37 cellular contexts compared by ENCODE assay signal in genomic region chr7:132189881-132190280, GRCh38.
"Had no signal": no experiment of that assay in that cellular context is flagged by ENCODE, and none has a peak within 500 bp of the region (broad histone marks: within the 10 kb centered on the region; RNA-seq: fewer than 3 reads in every experiment).

No MANE protein-coding gene starts in this region.

- H3K4me3 Mint-ChIP-seq: activated B cell treated with CpG ODN at 0.5 μM for 24 hours; activated CD4-positive, alpha-beta memory T cell treated with anti-CD3 and anti-CD28 coated beads for 36 hours; activated CD4-positive, alpha-beta T cell treated with anti-CD3 and anti-CD28 coated beads, Interleukin-2, amount 10 ng/mL, durations not matched to agents 24 days and 14 days; activated CD8-positive, alpha-beta T cell treated with anti-CD3 and anti-CD28 coated beads for 36 hours; activated naive CD4-positive, alpha-beta T cell treated with anti-CD3 and anti-CD28 coated beads for 36 hours; activated naive CD8-positive, alpha-beta T cell treated with anti-CD3 and anti-CD28 coated beads for 36 hours; activated T-cell treated with anti-CD3 and anti-CD28 coated beads, Interleukin-2, amount 50 U/mL, for 4 hours; activated T-cell treated with anti-CD3 and anti-CD28 coated beads, Interleukin-2, amount 50 U/mL, for 72 hours; activated T-helper 1 cell treated with anti-CD3 and anti-CD28 coated beads, Interleukin-12 subunit alpha, Interleukin-12 subunit beta, Interleukin-2, Interleukin-4 antibody, amounts not matched to agents 30 ng/mL and 10 ng/mL and 1 ng/mL, durations not matched to agents 14 hours and 24 hours and 36 hours; activated T-helper 17 cell treated with anti-CD3 and anti-CD28 coated beads, Interleukin-2, amount 50 U/mL, for 72 hours; central memory CD8-positive, alpha-beta T cell; T-helper 1 cell treated with Interleukin-12 subunit alpha and Interleukin-12 subunit beta and Interleukin-4 antibody, amounts not matched to agents 30 μg/mL and 1 μg/mL, for 36 hours; T-helper 2 cell treated with Interferon-gamma antibody and Interleukin-4, amounts not matched to agents 5 μg/mL and 100 μg/mL, for 36 hours had no signal

- H3K27ac ChIP-seq: adrenal gland, body of pancreas, brain microvascular endothelial cell, breast epithelium, cardiac muscle cell, VCaP had no signal

- H3K36me3 Mint-ChIP-seq: activated CD4-positive, alpha-beta memory T cell treated with anti-CD3 and anti-CD28 coated beads for 36 hours; activated naive CD8-positive, alpha-beta T cell treated with anti-CD3 and anti-CD28 coated beads for 36 hours had no signal

- FAIRE-seq: astrocyte, TTC549 had no signal

- H3K27ac Mint-ChIP-seq: activated B cell treated with CpG ODN at 0.5 μM for 24 hours; activated CD4-positive, alpha-beta memory T cell treated with anti-CD3 and anti-CD28 coated beads for 36 hours; activated CD4-positive, alpha-beta T cell treated with anti-CD3 and anti-CD28 coated beads, Interleukin-2, amount 10 ng/mL, durations not matched to agents 24 days and 14 days; activated CD8-positive, alpha-beta T cell treated with anti-CD3 and anti-CD28 coated beads for 36 hours; activated naive CD4-positive, alpha-beta T cell treated with anti-CD3 and anti-CD28 coated beads for 36 hours; activated naive CD4-positive, alpha-beta T cell treated with anti-CD3 and anti-CD28 coated beads, Interleukin-2, amount 50 U/mL, for 72 hours; activated naive CD8-positive, alpha-beta T cell treated with anti-CD3 and anti-CD28 coated beads for 36 hours; activated T-cell treated with anti-CD3 and anti-CD28 coated beads, Interleukin-2, amount 50 U/mL, for 72 hours; activated T-helper 1 cell treated with anti-CD3 and anti-CD28 coated beads, Interleukin-12 subunit alpha, Interleukin-12 subunit beta, Interleukin-2, Interleukin-4 antibody, amounts not matched to agents 30 ng/mL and 10 ng/mL and 1 ng/mL, durations not matched to agents 14 hours and 24 hours and 36 hours; activated T-helper 17 cell treated with anti-CD3 and anti-CD28 coated beads, Interleukin-2, amount 50 U/mL, for 72 hours; T-helper 1 cell treated with Interleukin-12 subunit alpha and Interleukin-12 subunit beta and Interleukin-4 antibody, amounts not matched to agents 30 μg/mL and 1 μg/mL, for 36 hours; T-helper 2 cell treated with Interferon-gamma antibody and Interleukin-4, amounts not matched to agents 5 μg/mL and 100 μg/mL, for 36 hours had no signal

- H3K4me3 ChIP-seq: adrenal gland, body of pancreas, breast epithelium, cardiac muscle cell had no signal

- ATAC-seq: activated CD8-positive, alpha-beta T cell treated with anti-CD3 and anti-CD28 coated beads for 36 hours; activated naive CD4-positive, alpha-beta T cell treated with anti-CD3 and anti-CD28 coated beads, Interleukin-2, amount 50 U/mL, for 72 hours; activated T-cell treated with anti-CD3 and anti-CD28 coated beads, Interleukin-2, amount 50 U/mL, for 4 hours; activated T-cell treated with anti-CD3 and anti-CD28 coated beads, Interleukin-2, amount 50 U/mL, for 72 hours; activated T-helper 17 cell treated with anti-CD3 and anti-CD28 coated beads, Interleukin-2, amount 50 U/mL, for 72 hours; body of pancreas had no signal

- DNase-seq: activated B cell treated with CpG ODN at 0.5 μM for 24 hours; activated CD4-positive, alpha-beta memory T cell treated with anti-CD3 and anti-CD28 coated beads for 36 hours; activated CD4-positive, alpha-beta T cell treated with anti-CD3 and anti-CD28 coated beads for 4 hours; activated CD4-positive, alpha-beta T cell treated with anti-CD3 and anti-CD28 coated beads, Interleukin-2, amount 10 ng/mL, durations not matched to agents 24 days and 14 days; activated CD4-positive, alpha-beta T cell treated with anti-CD3 and anti-CD28 coated beads, Interleukin-2, amount 50 U/mL, for 1 hour; activated CD4-positive, alpha-beta T cell treated with anti-CD3 and anti-CD28 coated beads, Interleukin-2, amount 50 U/mL, for 4 hours; activated CD4-positive, CD25-positive, alpha-beta regulatory T cell treated with anti-CD3 and anti-CD28 coated beads, Interleukin-2, amount 50 U/mL, for 72 hours; activated CD8-positive, alpha-beta memory T cell treated with anti-CD3 and anti-CD28 coated beads, Interleukin-2, amount 50 U/mL, for 4 hours; activated CD8-positive, alpha-beta T cell treated with anti-CD3 and anti-CD28 coated beads for 36 hours; activated effector memory CD4-positive, alpha-beta T cell treated with anti-CD3 and anti-CD28 coated beads, Interleukin-2, amount 50 U/mL, for 16 hours; activated gamma-delta T cell treated with Interleukin-2 at 50 U/mL for 16 hours; activated naive CD4-positive, alpha-beta T cell; activated naive CD4-positive, alpha-beta T cell treated with anti-CD3 and anti-CD28 coated beads for 36 hours; activated naive CD4-positive, alpha-beta T cell treated with anti-CD3 and anti-CD28 coated beads, Interleukin-2, amount 50 U/mL, for 16 hours; activated naive CD8-positive, alpha-beta T cell treated with anti-CD3 and anti-CD28 coated beads for 36 hours; activated T-cell treated with anti-CD3 and anti-CD28 coated beads for 4 hours; activated T-cell treated with anti-CD3 and anti-CD28 coated beads, Interleukin-2, amount 50 U/mL, for 1 hour; activated T-cell treated with anti-CD3 and anti-CD28 coated beads, Interleukin-2, amount 50 U/mL, for 4 hours; activated T-cell treated with anti-CD3 and anti-CD28 coated beads, Interleukin-2, amount 50 U/mL, for 72 hours; adrenal gland; amniotic stem cell; body of pancreas; brain microvascular endothelial cell; cerebellar nuclear complex; T-helper 2 cell; T-helper 9 cell had no signal

- H3K4me1 Mint-ChIP-seq: activated B cell treated with CpG ODN at 0.5 μM for 24 hours; activated CD4-positive, alpha-beta T cell treated with anti-CD3 and anti-CD28 coated beads, Interleukin-2, amount 10 ng/mL, durations not matched to agents 24 days and 14 days; activated naive CD8-positive, alpha-beta T cell treated with anti-CD3 and anti-CD28 coated beads for 36 hours; activated T-helper 17 cell treated with anti-CD3 and anti-CD28 coated beads, Interleukin-2, amount 50 U/mL, for 72 hours; central memory CD8-positive, alpha-beta T cell had no signal

- H3K27me3 Mint-ChIP-seq: activated B cell treated with CpG ODN at 0.5 μM for 24 hours; activated CD4-positive, alpha-beta memory T cell treated with anti-CD3 and anti-CD28 coated beads for 36 hours; activated CD8-positive, alpha-beta T cell treated with anti-CD3 and anti-CD28 coated beads for 36 hours; activated T-helper 17 cell treated with anti-CD3 and anti-CD28 coated beads, Interleukin-2, amount 50 U/mL, for 72 hours; central memory CD8-positive, alpha-beta T cell had no signal

- H3K9me3 Mint-ChIP-seq: activated T-helper 17 cell treated with anti-CD3 and anti-CD28 coated beads, Interleukin-2, amount 50 U/mL, for 72 hours had no signal

- H3K27me3 ChIP-seq: adrenal gland, body of pancreas, brain microvascular endothelial cell, breast epithelium, cardiac muscle cell had no signal

- H3K4me1 ChIP-seq: adrenal gland, body of pancreas, breast epithelium had no signal

- H3K36me3 ChIP-seq: adrenal gland, brain microvascular endothelial cell, breast epithelium, cardiac muscle cell had no signal

- H3K9me3 ChIP-seq: adrenal gland had no signal
